ENCODE assay signal across 1 cellular context in the genomic region with DNA sequence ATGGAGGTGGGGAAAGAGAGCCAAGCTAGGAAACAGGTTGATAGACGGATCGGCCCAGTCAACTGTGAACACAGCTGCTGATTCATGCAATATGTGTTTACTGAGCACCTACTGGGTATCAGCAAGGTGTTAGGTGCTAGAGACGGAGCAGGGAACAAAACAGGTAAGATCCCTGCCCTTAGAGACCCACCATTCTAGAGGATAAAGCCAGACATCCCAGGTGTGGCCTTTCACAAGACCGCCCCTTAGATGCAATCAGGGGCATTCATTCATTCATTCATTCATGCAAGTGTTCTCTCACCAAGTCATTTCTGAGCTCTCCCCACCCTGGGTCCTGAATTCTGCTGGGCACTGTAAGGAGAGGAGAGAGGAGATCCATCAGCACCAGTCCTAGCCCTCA.
TF ChIP-seq lines count a peak whose summit lies in the region.

No MANE protein-coding gene starts in this region.

TF ChIP-seq in WTC11, 78 proteins besides CTCF, POLR2A, EP300 and RAD21 (continued from another document):
- no peak for TF ChIP-seq ZNF532 (CRISPR knock-in tag; IDR thresholded peaks at IDR 0.05; ENCODE audit: borderline replicate concordance)
- no peak for TF ChIP-seq ZNF138 (CRISPR knock-in tag; conservative IDR thresholded peaks at IDR 0.05)
- no peak for TF ChIP-seq IRF2 (CRISPR knock-in tag; IDR thresholded peaks at IDR 0.05; ENCODE audit: borderline replicate concordance, low read depth)
- TF ChIP-seq FOXJ3 (CRISPR knock-in tag; IDR thresholded peaks at IDR 0.05; ENCODE audit: borderline replicate concordance), result no peak
- TF ChIP-seq MLX (CRISPR knock-in tag; IDR thresholded peaks at IDR 0.05), result no peak
- no peak; the same call in 1 of the 2 replicates for TF ChIP-seq GABPB1 (CRISPR knock-in tag; IDR thresholded peaks at IDR 0.05)
- TF ChIP-seq GTF2I (CRISPR knock-in tag; conservative IDR thresholded peaks at IDR 0.05), result no peak
